8 cellular contexts compared by ENCODE assay signal in genomic region chr5:172144291-172144815, GRCh38. TPM values are rescaled to one million over a fixed set of nuclear protein-coding genes. Genes with fewer than 3 reads are reported as not detected.
A peak's percentile ranks its signal among the peaks of the same experiment; 100 is the strongest.
DNase-seq lines count a peak whose midpoint lies in the region; ATAC-seq, FAIRE-seq and TF ChIP-seq lines count a peak whose summit lies in the region.

No MANE protein-coding gene starts in this region.

- no peak overlapping the region for H3K27ac ChIP-seq in kidney (ENCODE audit: low read depth in 2 of 2, low read length in 2 of 2)

- H3K4me3 ChIP-seq in kidney (ENCODE audit: low read length in 2 of 2) = no peak overlapping the region

- peaks cover 2 to 7% of the 10 kb centered on the region in 2 donors for H3K4me1 ChIP-seq in kidney (ENCODE audit: control insufficient read depth in 1 of 2, insufficient read depth in 1 of 2, low read depth in 1 of 2, low read length in 2 of 2)

- no peak for DNase-seq in effector memory CD8-positive, alpha-beta T cell
- DNase-seq in osteocyte (ENCODE audit: extremely low spot score, unreplicated experiment) (no peak), NCI-H2196 (lab: John Stamatoyannopoulos, UW; ENCODE audit: unreplicated experiment) (no peak), kidney (no peak), COR-L47 (lab: John Stamatoyannopoulos, UW) (no peak), SW 1271 (lab: John Stamatoyannopoulos, UW) (no peak)

- ATAC-seq in GM18907 (IDR thresholded peaks at IDR 0.05; ENCODE audit: unreplicated experiment) (peak; percentile 66), HG03108 (IDR thresholded peaks at IDR 0.05; ENCODE audit: unreplicated experiment) (peak; percentile 51)
- peak; percentile 21 for ATAC-seq in effector memory CD8-positive, alpha-beta T cell (replicated peaks)

- no peak overlapping the region for H3K9ac ChIP-seq in kidney (ENCODE audit: low read length in 2 of 2)

- no peak for TF ChIP-seq CTCF in osteocyte (IDR thresholded peaks at IDR 0.05)
- no peak for TF ChIP-seq CTCF in kidney (IDR thresholded peaks at IDR 0.05; ENCODE audit: borderline replicate concordance, extremely low read depth, insufficient read depth)

- intact Hi-C loops in kidney (cut with DNase I) = no loop called here

- FAIRE-seq in kidney (lab: Jason Lieb, UNC) = no peak

- peaks cover 73 to 78% of the 10 kb centered on the region in 2 donors for H3K4me1 Mint-ChIP-seq in effector memory CD8-positive, alpha-beta T cell (ENCODE audit: low read depth in 2 of 2)
- H3K4me1 Mint-ChIP-seq in osteocyte (ENCODE audit: unreplicated experiment) = peaks cover 30% of the 10 kb centered on the region

- peak overlapping the region; percentile 90 to 92 for H3K27ac Mint-ChIP-seq in effector memory CD8-positive, alpha-beta T cell
- H3K27ac Mint-ChIP-seq in osteocyte (ENCODE audit: unreplicated experiment) = peak overlapping the region; percentile 68

- no peaks in the 10 kb centered on the region for H3K27me3 Mint-ChIP-seq in effector memory CD8-positive, alpha-beta T cell
- H3K27me3 Mint-ChIP-seq in osteocyte (ENCODE audit: unreplicated experiment) = no peaks in the 10 kb centered on the region

- no peaks in the 10 kb centered on the region for H3K9me3 Mint-ChIP-seq in effector memory CD8-positive, alpha-beta T cell
- H3K9me3 Mint-ChIP-seq in osteocyte (ENCODE audit: unreplicated experiment) = no peaks in the 10 kb centered on the region

- H3K36me3 ChIP-seq in kidney (ENCODE audit: control insufficient read depth in 1 of 2, insufficient read depth in 2 of 2, low read length in 2 of 2) = no peaks in the 10 kb centered on the region

- peak overlapping the region; percentile 35 to 53 for H3K4me3 Mint-ChIP-seq in effector memory CD8-positive, alpha-beta T cell
- no peak overlapping the region for H3K4me3 Mint-ChIP-seq in osteocyte (ENCODE audit: unreplicated experiment)

- H3K36me3 Mint-ChIP-seq in effector memory CD8-positive, alpha-beta T cell (ENCODE audit: insufficient read depth) = peaks cover 55% of the 10 kb centered on the region
- H3K36me3 Mint-ChIP-seq in osteocyte (ENCODE audit: unreplicated experiment) = peaks cover 3% of the 10 kb centered on the region

- no peaks in the 10 kb centered on the region for H3K9me3 ChIP-seq in kidney (ENCODE audit: control insufficient read depth in 1 of 2, low read length in 2 of 2)

RNA-seq across cellular contexts. Expression of gene STK10, which starts 43.7 kb away (rescaled TPM):
- total RNA-seq in osteocyte (66.2 and 86.0 TPM in 2 replicates), kidney (42.8 TPM)
- 7.2 TPM for polyA plus RNA-seq in kidney (ENCODE audit: insufficient read depth, low read depth, low replicate concordance)

RNA-seq across cellular contexts. Expression of gene EFCAB9, which starts 49.6 kb away (rescaled TPM):
- not detected in 2 replicates for total RNA-seq in osteocyte
- not detected for total RNA-seq in kidney
- polyA plus RNA-seq in kidney (ENCODE audit: insufficient read depth, low read depth, low replicate concordance) = not detected
